Comparison of ENCODE assay signal across 9 cellular contexts in the genomic region with DNA sequence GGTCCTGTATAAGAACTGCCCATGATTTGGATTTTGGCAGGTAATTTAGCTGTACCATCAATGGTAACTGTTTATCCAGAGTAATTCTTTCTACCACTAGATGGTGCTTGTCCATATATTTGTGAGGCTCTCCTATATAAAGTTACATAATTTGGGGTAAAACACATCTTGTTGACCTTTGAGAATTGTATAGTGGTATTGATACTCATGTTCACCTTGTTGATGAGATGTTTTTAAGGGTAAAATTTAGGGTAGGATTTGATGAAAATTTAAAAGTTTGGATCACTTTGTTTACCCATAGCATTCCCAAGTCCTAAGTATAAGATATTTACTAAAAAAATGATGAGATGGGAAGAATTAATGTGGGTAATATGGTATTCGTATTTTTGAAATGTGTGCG. TPM values are rescaled to one million over a fixed set of nuclear protein-coding genes. Genes with fewer than 3 reads are reported as not detected.
DNase-seq lines count a peak whose midpoint lies in the region; ATAC-seq, FAIRE-seq and TF ChIP-seq lines count a peak whose summit lies in the region.
"Had no signal": no experiment of that assay in that cellular context is flagged by ENCODE, and none has a peak within 500 bp of the region (broad histone marks: within the 10 kb centered on the region; RNA-seq: fewer than 3 reads in every experiment).

No MANE protein-coding gene starts in this region.

- no peaks in the 10 kb centered on the region for H3K27me3 Mint-ChIP-seq in activated CD8-positive, alpha-beta T cell treated with anti-CD3 and anti-CD28 coated beads for 36 hours

- no peak overlapping the region for H3K4me3 Mint-ChIP-seq in activated CD8-positive, alpha-beta T cell treated with anti-CD3 and anti-CD28 coated beads for 36 hours
- H3K4me3 Mint-ChIP-seq: T-helper 1 cell treated with Interleukin-12 subunit alpha and Interleukin-12 subunit beta and Interleukin-4 antibody, amounts not matched to agents 30 μg/mL and 1 μg/mL, for 36 hours had no signal

- no peak for TF ChIP-seq POLR2A in H54 (IDR thresholded peaks at IDR 0.05; ENCODE audit: low read depth, low read length)

- DNase-seq in GM03348 (ENCODE audit: low spot score) (peak; percentile 57), H54 (ENCODE audit: insufficient read length, low spot score) (no peak), NCI-H146 treated with DMSO at 0.1 percent for 48 hours (lab: John Stamatoyannopoulos, UW; ENCODE audit: unreplicated experiment) (peak; percentile 63), urothelium cell line (ENCODE audit: low spot score) (peak; percentile 8)
- DNase-seq in activated CD8-positive, alpha-beta T cell treated with anti-CD3 and anti-CD28 coated beads for 36 hours, result no peak

- peak; percentile 71 for TF ChIP-seq CTCF in activated CD8-positive, alpha-beta T cell treated with anti-CD3 and anti-CD28 coated beads for 36 hours (IDR thresholded peaks at IDR 0.05)

- intact Hi-C loops in activated CD8-positive, alpha-beta T cell treated with anti-CD3 and anti-CD28 coated beads for 36 hours (cut with micrococcal nuclease), result loop anchor here (5.0 kb wide), 1 partner anchor 132 kb away; no protein-coding TSS in a partner anchor

- ATAC-seq in activated CD8-positive, alpha-beta T cell treated with anti-CD3 and anti-CD28 coated beads for 36 hours, result peak; percentile 69
- ATAC-seq in HG02588 (IDR thresholded peaks at IDR 0.05; ENCODE audit: unreplicated experiment), result no peak
- no peak for ATAC-seq in GM19324 (IDR thresholded peaks at IDR 0.05; ENCODE audit: low FRiP score, unreplicated experiment)

- H3K4me1 Mint-ChIP-seq in activated CD8-positive, alpha-beta T cell treated with anti-CD3 and anti-CD28 coated beads for 36 hours (ENCODE audit: low read depth), result peaks cover 7% of the 10 kb centered on the region

- POLR2A ChIA-PET in activated CD8-positive, alpha-beta T cell treated with anti-CD3 and anti-CD28 coated beads for 36 hours (lab: Charles Lee), result no interaction called here

- CTCF ChIA-PET in activated CD8-positive, alpha-beta T cell treated with anti-CD3 and anti-CD28 coated beads for 36 hours (lab: Charles Lee), result interaction anchor here (0.7 to 10.3 kb wide), 28 partner anchors 9 to 213 kb away, joined by 3 to 307 read pairs (median 4); a partner anchor contains a TSS

- FAIRE-seq in H54 (lab: Jason Lieb, UNC), result peak; percentile 66
- peak; percentile 86 for FAIRE-seq in islet of Langerhans (lab: Jason Lieb, UNC)
- no peak for FAIRE-seq in urothelium cell line (lab: Jason Lieb, UNC)

- H3K27ac Mint-ChIP-seq in activated CD8-positive, alpha-beta T cell treated with anti-CD3 and anti-CD28 coated beads for 36 hours, result no peak overlapping the region
- H3K27ac Mint-ChIP-seq: T-helper 1 cell treated with Interleukin-12 subunit alpha and Interleukin-12 subunit beta and Interleukin-4 antibody, amounts not matched to agents 30 μg/mL and 1 μg/mL, for 36 hours had no signal

- no peaks in the 10 kb centered on the region for H3K36me3 Mint-ChIP-seq in activated CD8-positive, alpha-beta T cell treated with anti-CD3 and anti-CD28 coated beads for 36 hours (ENCODE audit: low read depth)

- no peaks in the 10 kb centered on the region for H3K9me3 Mint-ChIP-seq in activated CD8-positive, alpha-beta T cell treated with anti-CD3 and anti-CD28 coated beads for 36 hours
- H3K9me3 Mint-ChIP-seq: T-helper 1 cell treated with Interleukin-12 subunit alpha and Interleukin-12 subunit beta and Interleukin-4 antibody, amounts not matched to agents 30 μg/mL and 1 μg/mL, for 36 hours had no signal

RNA-seq across cellular contexts. Expression of a gene that starts 31.6 kb away (rescaled TPM):
- total RNA-seq in activated CD8-positive, alpha-beta T cell treated with anti-CD3 and anti-CD28 coated beads for 36 hours, result 1 to 10 TPM; 5.9 to 9.2 TPM

Comparison
In these comparisons a context has a peak if more than half of its experiments do, and no peak if none do; other contexts are left out.
1. DNase-seq: peak in GM03348 (single experiment), NCI-H146 treated with DMSO at 0.1 percent for 48 hours (single experiment) and urothelium cell line (single experiment); none in H54 (single experiment) and activated CD8-positive, alpha-beta T cell treated with anti-CD3 and anti-CD28 coated beads for 36 hours (single experiment).